29 cellular contexts compared by ENCODE assay signal in the genomic region with DNA sequence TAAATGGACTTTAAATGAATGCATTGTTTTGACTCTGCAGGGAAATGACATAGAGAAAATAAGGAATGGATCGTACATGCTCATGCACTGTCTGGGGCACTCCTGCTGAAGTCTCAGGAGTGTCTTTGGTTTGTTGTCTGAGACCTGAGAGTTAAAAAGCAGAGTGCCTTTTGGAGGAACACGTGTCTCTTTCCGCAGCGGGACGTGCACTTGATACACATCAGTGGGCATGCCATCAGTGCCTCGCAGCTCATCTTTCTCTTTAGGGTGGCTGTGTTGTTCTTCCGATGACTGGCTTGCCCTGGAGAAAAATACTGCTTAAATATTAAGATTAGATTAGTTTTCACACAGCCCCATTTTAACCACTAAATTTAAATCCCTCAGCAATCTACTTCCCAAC.
DNase-seq lines count a peak whose midpoint lies in the region; ATAC-seq and TF ChIP-seq lines count a peak whose summit lies in the region.
"Had no signal": no experiment of that assay in that cellular context is flagged by ENCODE, and none has a peak within 500 bp of the region (broad histone marks: within the 10 kb centered on the region; RNA-seq: fewer than 3 reads in every experiment).

No MANE protein-coding gene starts in this region.

- no peaks in the 10 kb centered on the region for H3K36me3 Mint-ChIP-seq in activated CD4-positive, alpha-beta memory T cell treated with anti-CD3 and anti-CD28 coated beads, Interleukin-2, amount 10 ng/mL, durations not matched to agents 7 days and 5 days (ENCODE audit: low read depth)
- no peaks in the 10 kb centered on the region for H3K36me3 Mint-ChIP-seq in natural killer cell
- H3K36me3 Mint-ChIP-seq in chondrocyte (ENCODE audit: low read depth), result no peaks in the 10 kb centered on the region
- H3K36me3 Mint-ChIP-seq: CD14-positive monocyte; CD8-positive, alpha-beta memory T cell had no signal

- POLR2A ChIA-PET in SK-N-SH (lab: Yijun Ruan, JAX), result no interaction called here
- POLR2A ChIA-PET in activated CD4-positive, alpha-beta memory T cell treated with anti-CD3 and anti-CD28 coated beads, Interleukin-2, amount 10 ng/mL, durations not matched to agents 7 days and 5 days (lab: Charles Lee), result no interaction called here

- H3K9ac ChIP-seq in SK-N-SH, result no peak overlapping the region

- intact Hi-C loops in natural killer cell (cut with micrococcal nuclease), result no loop called here

- TF ChIP-seq CTCF in SK-N-SH (IDR thresholded peaks at IDR 0.05), result no peak
- no peak for TF ChIP-seq CTCF in natural killer cell (IDR thresholded peaks at IDR 0.05)
- TF ChIP-seq CTCF in chondrocyte (IDR thresholded peaks at IDR 0.05), result no peak

- H3K36me3 ChIP-seq in SK-N-SH (replicated peaks in 1 of 2; ENCODE audit: control insufficient read depth in 1 of 2, insufficient read depth in 2 of 2, low read length in 1 of 2), result no peaks in the 10 kb centered on the region
- H3K36me3 ChIP-seq: BE2C, Peyer's patch had no signal

- no peak overlapping the region for H3K27ac ChIP-seq in SK-N-SH (ENCODE audit: low read depth in 2 of 2, low read length in 1 of 2)
- H3K27ac ChIP-seq: Peyer's patch had no signal

- no peaks in the 10 kb centered on the region for H3K27me3 Mint-ChIP-seq in activated CD4-positive, alpha-beta memory T cell treated with anti-CD3 and anti-CD28 coated beads, Interleukin-2, amount 10 ng/mL, durations not matched to agents 7 days and 5 days
- no peaks in the 10 kb centered on the region for H3K27me3 Mint-ChIP-seq in natural killer cell (ENCODE audit: low read depth in 2 of 2)
- no peaks in the 10 kb centered on the region for H3K27me3 Mint-ChIP-seq in chondrocyte (ENCODE audit: low read depth)
- H3K27me3 Mint-ChIP-seq: CD8-positive, alpha-beta memory T cell had no signal

- H3K9me2 ChIP-seq in SK-N-SH, result no peaks in the 10 kb centered on the region

- WGBS in SK-N-SH (ENCODE audit: low lambda C conversion rate), result 45% methylated on average over 7 of the region's 7 CpGs

- no peaks in the 10 kb centered on the region for H3F3A ChIP-seq in SK-N-SH (replicated peaks; ENCODE audit: insufficient read depth)

- no peak overlapping the region for H3K27ac Mint-ChIP-seq in activated CD4-positive, alpha-beta memory T cell treated with anti-CD3 and anti-CD28 coated beads, Interleukin-2, amount 10 ng/mL, durations not matched to agents 7 days and 5 days
- H3K27ac Mint-ChIP-seq in natural killer cell, result no peak overlapping the region
- no peak overlapping the region for H3K27ac Mint-ChIP-seq in chondrocyte (ENCODE audit: unreplicated experiment)
- H3K27ac Mint-ChIP-seq: CD14-positive monocyte; CD8-positive, alpha-beta memory T cell had no signal

- TF ChIP-seq EP300 in SK-N-SH (IDR thresholded peaks at IDR 0.05; ENCODE audit: borderline replicate concordance in 1 of 2, low read depth in 1 of 2, low read length in 1 of 2), result no peak

- H3K27me3 ChIP-seq in SK-N-SH (ENCODE audit: insufficient read depth), result no peaks in the 10 kb centered on the region
- H3K27me3 ChIP-seq: BE2C, Peyer's patch had no signal

- no peaks in the 10 kb centered on the region for H3K4me1 Mint-ChIP-seq in activated CD4-positive, alpha-beta memory T cell treated with anti-CD3 and anti-CD28 coated beads, Interleukin-2, amount 10 ng/mL, durations not matched to agents 7 days and 5 days
- H3K4me1 Mint-ChIP-seq in natural killer cell (no peaks in the 10 kb centered on the region), chondrocyte (ENCODE audit: low read depth) (peaks cover 2% of the 10 kb centered on the region)
- H3K4me1 Mint-ChIP-seq: CD14-positive monocyte; CD8-positive, alpha-beta memory T cell had no signal

- DNase-seq in SK-N-SH (peak; percentile 6), NCI-H526 treated with DMSO at 0.1 percent for 48 hours (lab: John Stamatoyannopoulos, UW) (peak; percentile 66), kidney tubule cell (ENCODE audit: low spot score) (peak; percentile 28), retina (peak; percentile 22), natural killer cell (no peak), chondrocyte (ENCODE audit: low spot score) (no peak)
- DNase-seq in activated CD4-positive, alpha-beta memory T cell treated with anti-CD3 and anti-CD28 coated beads, Interleukin-2, amount 10 ng/mL, durations not matched to agents 7 days and 5 days, result no peak
- DNase-seq: 8988T; ACHN; BE2C; CD8-positive, alpha-beta memory T cell; DMS 273 treated with DMSO at 0.1 percent for 48 hours; DMS79; EL; GF-D8; GOT3; Karpas-422; NCI-H1092; NCI-H1417 treated with DMSO at 0.1 percent for 48 hours; NCI-H1694 treated with DMSO at 0.1 percent for 48 hours; NCI-H2081; NCI-H446; NCI-H69; Peyer's patch; SHP77 treated with DMSO at 0.1 percent for 48 hours; SW 1271 had no signal

- peaks cover 2% of the 10 kb centered on the region for H3K9me3 Mint-ChIP-seq in activated CD4-positive, alpha-beta memory T cell treated with anti-CD3 and anti-CD28 coated beads, Interleukin-2, amount 10 ng/mL, durations not matched to agents 7 days and 5 days
- H3K9me3 Mint-ChIP-seq in natural killer cell (peaks cover 6 to 9% of the 10 kb centered on the region in 2 donors), chondrocyte (ENCODE audit: low read depth) (no peaks in the 10 kb centered on the region)

- no peaks in the 10 kb centered on the region; a peak in 1 of 4 replicates for H3K4me1 ChIP-seq in SK-N-SH (ENCODE audit: control insufficient read depth in 1 of 2, insufficient read depth in 2 of 2, low read depth in 1 of 2, low read length in 1 of 2)
- H3K4me1 ChIP-seq: BE2C, Peyer's patch had no signal

- H3K4me2 ChIP-seq in SK-N-SH, result no peak overlapping the region

- CTCF ChIA-PET in SK-N-SH (lab: Yijun Ruan, JAX), result no interaction called here
- CTCF ChIA-PET in activated CD4-positive, alpha-beta memory T cell treated with anti-CD3 and anti-CD28 coated beads, Interleukin-2, amount 10 ng/mL, durations not matched to agents 7 days and 5 days (lab: Charles Lee), result no interaction called here

- no peak overlapping the region for H3K4me3 ChIP-seq in SK-N-SH (ENCODE audit: low read depth in 2 of 2, low read length in 1 of 2)
- H3K4me3 ChIP-seq: Peyer's patch had no signal

- no peak for ATAC-seq in SK-N-SH treated with all-trans-retinoic acid at 6 μM for 48 hours
- ATAC-seq in natural killer cell, result no peak
- ATAC-seq: HCT116 had no signal

- TF ChIP-seq RAD21 in SK-N-SH (IDR thresholded peaks at IDR 0.05; ENCODE audit: low read length), result no peak

- H3K79me2 ChIP-seq in SK-N-SH (ENCODE audit: insufficient read depth), result no peaks in the 10 kb centered on the region

- H2AFZ ChIP-seq in SK-N-SH (ENCODE audit: low read depth), result no peak overlapping the region

- no peak overlapping the region for H3K4me3 Mint-ChIP-seq in activated CD4-positive, alpha-beta memory T cell treated with anti-CD3 and anti-CD28 coated beads, Interleukin-2, amount 10 ng/mL, durations not matched to agents 7 days and 5 days
- H3K4me3 Mint-ChIP-seq in natural killer cell (no peak overlapping the region), chondrocyte (ENCODE audit: unreplicated experiment) (no peak overlapping the region)
- H3K4me3 Mint-ChIP-seq: CD14-positive monocyte; CD8-positive, alpha-beta memory T cell had no signal

- no peaks in the 10 kb centered on the region for H3K9me3 ChIP-seq in SK-N-SH
- H3K9me3 ChIP-seq: BE2C, Peyer's patch had no signal

- no peaks in the 10 kb centered on the region for H4K20me1 ChIP-seq in SK-N-SH (ENCODE audit: insufficient read depth)

TF ChIP-seq in SK-N-SH, 30 proteins besides CTCF, POLR2A, EP300 and RAD21:
- TF ChIP-seq SIN3A (IDR thresholded peaks at IDR 0.05; ENCODE audit: borderline replicate concordance, low read depth, low read length) (no peak), MEF2A (IDR thresholded peaks at IDR 0.05; ENCODE audit: borderline replicate concordance, low read depth) (no peak), CHD2 (IDR thresholded peaks at IDR 0.05; ENCODE audit: low read length, partially characterized antibody) (no peak), NRF1 (IDR thresholded peaks at IDR 0.05; ENCODE audit: low read depth, low read length) (no peak), POLR2AphosphoS5 (IDR thresholded peaks at IDR 0.05; ENCODE audit: low read depth, low read length) (no peak), FOXM1 (IDR thresholded peaks at IDR 0.05; ENCODE audit: low read depth) (no peak), EZH2phosphoT487 (IDR thresholded peaks at IDR 0.05; ENCODE audit: borderline replicate concordance, low read depth) (no peak), ELF1 (IDR thresholded peaks at IDR 0.05) (no peak), RFX5 (IDR thresholded peaks at IDR 0.05; ENCODE audit: low read length) (no peak), RXRA (IDR thresholded peaks at IDR 0.05; ENCODE audit: borderline replicate concordance, low read depth) (no peak)
- TF ChIP-seq, protein P1, sequence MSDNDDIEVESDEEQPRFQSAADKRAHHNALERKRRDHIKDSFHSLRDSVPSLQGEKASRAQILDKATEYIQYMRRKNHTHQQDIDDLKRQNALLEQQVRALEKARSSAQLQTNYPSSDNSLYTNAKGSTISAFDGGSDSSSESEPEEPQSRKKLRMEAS (IDR thresholded peaks at IDR 0.05; ENCODE audit: low read depth), result no peak

TF ChIP-seq in SK-N-SH treated with all-trans-retinoic acid at 6 μM for 48 hours, 23 proteins besides CTCF, POLR2A, EP300 and RAD21:
- no peak for TF ChIP-seq PPARA (CRISPR knock-in tag; IDR thresholded peaks at IDR 0.05; ENCODE audit: borderline replicate concordance)
- no peak for TF ChIP-seq ZC3H10 (CRISPR knock-in tag; IDR thresholded peaks at IDR 0.05)
- TF ChIP-seq TOX (CRISPR knock-in tag; IDR thresholded peaks at IDR 0.05; ENCODE audit: borderline replicate concordance), result no peak
- no peak for TF ChIP-seq ZFP30 (CRISPR knock-in tag; IDR thresholded peaks at IDR 0.05)
- TF ChIP-seq, protein P2, sequence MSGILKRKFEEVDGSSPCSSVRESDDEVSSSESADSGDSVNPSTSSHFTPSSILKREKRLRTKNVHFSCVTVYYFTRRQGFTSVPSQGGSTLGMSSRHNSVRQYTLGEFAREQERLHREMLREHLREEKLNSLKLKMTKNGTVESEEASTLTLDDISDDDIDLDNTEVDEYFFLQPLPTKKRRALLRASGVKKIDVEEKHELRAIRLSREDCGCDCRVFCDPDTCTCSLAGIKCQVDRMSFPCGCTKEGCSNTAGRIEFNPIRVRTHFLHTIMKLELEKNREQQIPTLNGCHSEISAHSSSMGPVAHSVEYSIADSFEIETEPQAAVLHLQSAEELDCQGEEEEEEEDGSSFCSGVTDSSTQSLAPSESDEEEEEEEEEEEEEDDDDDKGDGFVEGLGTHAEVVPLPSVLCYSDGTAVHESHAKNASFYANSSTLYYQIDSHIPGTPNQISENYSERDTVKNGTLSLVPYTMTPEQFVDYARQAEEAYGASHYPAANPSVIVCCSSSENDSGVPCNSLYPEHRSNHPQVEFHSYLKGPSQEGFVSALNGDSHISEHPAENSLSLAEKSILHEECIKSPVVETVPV (CRISPR knock-in tag; IDR thresholded peaks at IDR 0.05), result no peak

Comparison
In these comparisons a context has a peak if more than half of its experiments do, and no peak if none do; other contexts are left out.
1. DNase-seq: peak in SK-N-SH (single experiment), NCI-H526 treated with DMSO at 0.1 percent for 48 hours (single experiment), kidney tubule cell (single experiment) and retina (single experiment); none in activated CD4-positive, alpha-beta memory T cell treated with anti-CD3 and anti-CD28 coated beads, Interleukin-2, amount 10 ng/mL, durations not matched to agents 7 days and 5 days (single experiment), natural killer cell (single experiment) and chondrocyte (single experiment).